ENCODE assay signal across 8 cellular contexts in genomic region chr17:80145076-80146075, GRCh38. TPM values are rescaled to one million over a fixed set of nuclear protein-coding genes. Genes with fewer than 3 reads are reported as not detected.
DNase-seq lines count a peak whose midpoint lies in the region; ATAC-seq and TF ChIP-seq lines count a peak whose summit lies in the region.

No MANE protein-coding gene starts in this region.

- peaks cover 34 to 46% (median 38%) of the 10 kb centered on the region in 10 experiments for H3K4me1 ChIP-seq in BLaER1 treated with 17β-estradiol and CSF1 and Interleukin-3, amounts not matched to agents 10 nM and 100 nM
- peaks cover 19 to 21% of the 10 kb centered on the region in 2 donors for H3K4me1 ChIP-seq in naive thymus-derived CD4-positive, alpha-beta T cell (ENCODE audit: control insufficient read depth in 2 of 2, insufficient read depth in 2 of 2, low read length in 2 of 2)

- no peak for ATAC-seq in naive thymus-derived CD4-positive, alpha-beta T cell

- H3K36me3 ChIP-seq in BLaER1 treated with 17β-estradiol and CSF1 and Interleukin-3, amounts not matched to agents 10 nM and 100 nM, result peaks cover 38 to 54% (median 51%) of the 10 kb centered on the region in 11 experiments
- peaks cover 22 to 39% (median 24%) of the 10 kb centered on the region in 3 experiments for H3K36me3 ChIP-seq in naive thymus-derived CD4-positive, alpha-beta T cell (ENCODE audit: control insufficient read depth in 2 of 3, insufficient read depth in 3 of 3, low read length in 3 of 3)

- H3K4me3 ChIP-seq in BLaER1 treated with 17β-estradiol and CSF1 and Interleukin-3, amounts not matched to agents 10 nM and 100 nM, result peak overlapping the region; percentile 75 to 98 (median 93)
- peak overlapping the region; percentile 80 to 98 for H3K4me3 ChIP-seq in cardiac fibroblast (replicated peaks in 1 of 2; ENCODE audit: low read depth in 2 of 2, low read length in 2 of 2)
- H3K4me3 ChIP-seq in naive thymus-derived CD4-positive, alpha-beta T cell (ENCODE audit: low read length), result peak overlapping the region; percentile 64

- peaks cover 0 to 5% (median 0%) of the 10 kb centered on the region in 11 donors for H3K9me3 Mint-ChIP-seq in naive thymus-derived CD4-positive, alpha-beta T cell

- peaks cover 0 to 17% (median 9%) of the 10 kb centered on the region in 5 donors for H3K36me3 Mint-ChIP-seq in naive thymus-derived CD4-positive, alpha-beta T cell

- peak; percentile 28 to 39 for DNase-seq in Kasumi-1 (lab: John Stamatoyannopoulos, UW)
- DNase-seq in cardiac fibroblast (ENCODE audit: low read depth in 2 of 2), result no peak
- DNase-seq in naive thymus-derived CD4-positive, alpha-beta T cell, result peak in 1 of 9 donors; percentile 7
- DNase-seq in stimulated activated CD4-positive, alpha-beta T cell treated with anti-CD3 and anti-CD28 coated beads, Interleukin-2, amount 100 ng/mL, for 48 hours, result no peak
- DNase-seq in T1000 (lab: John Stamatoyannopoulos, UW), result no peak
- DNase-seq in NCI-H2029 treated with DMSO at 0.1 percent for 48 hours (lab: John Stamatoyannopoulos, UW), result no peak
- no peak for DNase-seq in NCI-H748 (lab: John Stamatoyannopoulos, UW; ENCODE audit: unreplicated experiment)

- TF ChIP-seq CTCF in cardiac fibroblast (IDR thresholded peaks at IDR 0.05; ENCODE audit: low read depth, low read length), result no peak

- POLR2A ChIA-PET in naive thymus-derived CD4-positive, alpha-beta T cell (lab: Charles Lee), result interaction anchor here (0.6 to 3.1 kb wide), 10 partner anchors 9 to 217 kb away, joined by 3 to 21 read pairs (median 3); partner anchors contain the start of genes GAA and SGSH

- peaks cover 0 to 4% (median 0%) of the 10 kb centered on the region in 11 experiments; a peak in 6 of 22 replicates for H3K9me3 ChIP-seq in BLaER1 treated with 17β-estradiol and CSF1 and Interleukin-3, amounts not matched to agents 10 nM and 100 nM (replicated peaks in 1 of 11)
- H3K9me3 ChIP-seq in naive thymus-derived CD4-positive, alpha-beta T cell (ENCODE audit: control insufficient read depth in 2 of 3, low read length in 3 of 3), result no peaks in the 10 kb centered on the region

- peak overlapping the region; percentile 3 to 95 (median 81) for H3K27ac Mint-ChIP-seq in naive thymus-derived CD4-positive, alpha-beta T cell

- peaks cover 15 to 47% (median 41%) of the 10 kb centered on the region in 7 donors for H3K4me1 Mint-ChIP-seq in naive thymus-derived CD4-positive, alpha-beta T cell

- no peaks in the 10 kb centered on the region for H3K27me3 ChIP-seq in BLaER1 treated with 17β-estradiol and CSF1 and Interleukin-3, amounts not matched to agents 10 nM and 100 nM
- H3K27me3 ChIP-seq in naive thymus-derived CD4-positive, alpha-beta T cell (ENCODE audit: control insufficient read depth in 2 of 2, insufficient read depth in 2 of 2, low read length in 2 of 2), result no peaks in the 10 kb centered on the region

- CTCF ChIA-PET in naive thymus-derived CD4-positive, alpha-beta T cell (lab: Charles Lee), result interaction anchor here (0.8 to 2.7 kb wide), 5 partner anchors 13 to 137 kb away, joined by 3 to 6 read pairs (median 4); partner anchors contain the start of gene GAA

- peak overlapping the region; percentile 76 to 97 (median 97); a peak in 20 of 22 replicates for H3K27ac ChIP-seq in BLaER1 treated with 17β-estradiol and CSF1 and Interleukin-3, amounts not matched to agents 10 nM and 100 nM
- H3K27ac ChIP-seq in naive thymus-derived CD4-positive, alpha-beta T cell (ENCODE audit: low read depth, low read length), result peak overlapping the region; percentile 91

- peaks cover 50 to 64% (median 58%) of the 10 kb centered on the region in 11 experiments for H4K20me1 ChIP-seq in BLaER1 treated with 17β-estradiol and CSF1 and Interleukin-3, amounts not matched to agents 10 nM and 100 nM

- intact Hi-C loops in naive thymus-derived CD4-positive, alpha-beta T cell (cut with micrococcal nuclease), result loop anchor here (2.0 to 10.0 kb wide), 5 partner anchors 107 to 1079 kb away; partner anchors contain the start of genes CBX4 (in 1 of the 2), CCDC40 (in 1 of the 2), CEP131 (in 1 of the 2) and TBC1D16 (in 1 of the 2)

- no peaks in the 10 kb centered on the region for H3K27me3 Mint-ChIP-seq in naive thymus-derived CD4-positive, alpha-beta T cell

- peak overlapping the region; percentile 89 to 99 (median 97) for H3K9ac ChIP-seq in BLaER1 treated with 17β-estradiol and CSF1 and Interleukin-3, amounts not matched to agents 10 nM and 100 nM

- H3K4me2 ChIP-seq in BLaER1 treated with 17β-estradiol and CSF1 and Interleukin-3, amounts not matched to agents 10 nM and 100 nM, result peak overlapping the region; percentile 90 to 99 (median 95)

- H3K4me3 Mint-ChIP-seq in naive thymus-derived CD4-positive, alpha-beta T cell, result peak overlapping the region; percentile 81 to 98 (median 90)

RNA-seq across cellular contexts. Expression of gene EIF4A3, which starts 1.6 kb away (rescaled TPM):
- 100 to 1,000 TPM in 2 of 5 experiments, 10 to 100 TPM in 3; 48.6 to 128 (median 75.9) TPM for total RNA-seq in naive thymus-derived CD4-positive, alpha-beta T cell
- polyA plus RNA-seq in naive thymus-derived CD4-positive, alpha-beta T cell, result 10 to 100 TPM; 64.7 to 90.5 TPM

RNA-seq across cellular contexts. Expression of gene CARD14, which starts 24.5 kb away (rescaled TPM):
- total RNA-seq in naive thymus-derived CD4-positive, alpha-beta T cell, result under 1 TPM in 3 of 5 experiments, not detected in 2; 0.24 to 0.57 (median 0.30) TPM
- polyA plus RNA-seq in naive thymus-derived CD4-positive, alpha-beta T cell, result not detected

RNA-seq across cellular contexts. Expression of gene GAA, which starts 44.0 kb away (rescaled TPM):
- total RNA-seq in naive thymus-derived CD4-positive, alpha-beta T cell, result 10 to 100 TPM; 18.5 to 67.8 (median 54.6) TPM
- polyA plus RNA-seq in naive thymus-derived CD4-positive, alpha-beta T cell, result 10 to 100 TPM; 12.0 to 15.2 TPM

Comparison
In these comparisons a context has a peak if more than half of its experiments do, and no peak if none do; other contexts are left out.
1. DNase-seq: peak in Kasumi-1 (2 of 2); none in cardiac fibroblast (0 of 2), stimulated activated CD4-positive, alpha-beta T cell treated with anti-CD3 and anti-CD28 coated beads, Interleukin-2, amount 100 ng/mL, for 48 hours (0 of 2), T1000 (single experiment), NCI-H2029 treated with DMSO at 0.1 percent for 48 hours (single experiment) and NCI-H748 (single experiment).
2. Peak in every context shown above with its lines, with median percentiles within 50 percentile points of each other: H3K4me3 ChIP-seq.